In the genomic region with DNA sequence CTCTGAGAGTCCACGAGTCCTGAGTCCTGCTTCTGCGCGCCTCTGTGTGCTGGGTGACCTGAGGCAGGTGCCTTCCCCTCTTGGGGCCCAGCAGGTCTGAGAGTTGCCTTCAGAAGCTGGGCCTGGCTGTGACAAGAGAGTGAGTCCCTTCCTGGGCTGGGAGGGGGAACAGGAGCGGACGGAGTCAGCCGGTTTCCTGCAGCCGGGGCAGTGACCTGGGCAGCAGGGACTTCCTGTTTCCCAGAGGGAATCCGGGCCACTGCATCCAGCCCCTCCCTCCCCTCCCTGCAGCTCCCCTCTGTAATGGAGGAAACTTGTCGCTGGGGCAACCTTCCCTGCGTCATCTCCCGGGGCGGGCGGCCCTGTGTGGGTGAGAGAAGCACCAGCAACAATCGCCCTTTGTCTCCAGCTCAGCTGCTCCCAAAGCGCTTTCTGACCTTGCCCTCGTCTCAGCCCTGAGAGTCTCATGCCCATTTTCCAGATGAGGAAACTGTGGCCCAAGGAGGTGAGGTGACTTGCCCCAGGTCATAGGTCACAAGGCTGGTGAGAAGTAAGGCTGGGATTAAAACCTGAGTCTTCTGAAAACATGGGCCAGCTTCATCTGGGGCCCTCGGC, we compare ENCODE assay signal across 10 cellular contexts.
DNase-seq lines count a peak whose midpoint lies in the region; ATAC-seq and TF ChIP-seq lines count a peak whose summit lies in the region.
"Had no signal": no experiment of that assay in that cellular context is flagged by ENCODE, and none has a peak within 500 bp of the region (broad histone marks: within the 10 kb centered on the region; RNA-seq: fewer than 3 reads in every experiment).

No MANE protein-coding gene starts in this region.

- H3K9me3 ChIP-seq in adrenal gland (replicated peaks in 1 of 3) (no peaks in the 10 kb centered on the region), right cardiac atrium (ENCODE audit: control insufficient read depth, low read length) (no peaks in the 10 kb centered on the region), psoas muscle (no peaks in the 10 kb centered on the region)
- H3K9me3 ChIP-seq: thoracic aorta had no signal

- peak; percentile 8 for DNase-seq in G401 (ENCODE audit: low spot score)
- DNase-seq in adrenal gland, result peak; percentile 75 to 97 (median 89)
- peak; percentile 94 to 95 (median 94) for DNase-seq in right cardiac atrium
- DNase-seq in psoas muscle, result peak; percentile 75 to 82
- no peak for DNase-seq in central memory CD4-positive, alpha-beta T cell
- DNase-seq in HFFc6, result no peak
- no peak for DNase-seq in NK-92 (lab: John Stamatoyannopoulos, UW; ENCODE audit: unreplicated experiment)

- H3K4me3 ChIP-seq in adrenal gland (no peak overlapping the region), right cardiac atrium (ENCODE audit: low read length) (no peak overlapping the region), psoas muscle (no peak overlapping the region)
- H3K4me3 ChIP-seq: thoracic aorta had no signal

- in situ Hi-C loops in G401 (cut with HindIII; ENCODE audit: low sequenced_read_pairs), result no loop called here

- TF ChIP-seq POLR2A in adrenal gland (IDR thresholded peaks at IDR 0.05), result peak in 1 of 2 donors; percentile 34

- no peaks in the 10 kb centered on the region for H3K36me3 ChIP-seq in adrenal gland (replicated peaks in 1 of 2)
- H3K36me3 ChIP-seq in psoas muscle (ENCODE audit: insufficient read depth in 1 of 2, low read depth in 1 of 2), result no peaks in the 10 kb centered on the region
- H3K36me3 ChIP-seq: thoracic aorta had no signal

- no peak overlapping the region for H3K27ac Mint-ChIP-seq in HFFc6

- TF ChIP-seq CTCF in adrenal gland (IDR thresholded peaks at IDR 0.05) (no peak), psoas muscle (IDR thresholded peaks at IDR 0.05) (no peak), HFFc6 (IDR thresholded peaks at IDR 0.05) (no peak)

- H3K4me1 ChIP-seq in adrenal gland (replicated peaks in 1 of 2) (peaks cover 0 to 10% of the 10 kb centered on the region in 2 donors), right cardiac atrium (ENCODE audit: control insufficient read depth, insufficient read depth, low read length) (peaks cover 5% of the 10 kb centered on the region), psoas muscle (no peaks in the 10 kb centered on the region)

- no peaks in the 10 kb centered on the region for H3K27me3 ChIP-seq in adrenal gland
- no peaks in the 10 kb centered on the region for H3K27me3 ChIP-seq in right cardiac atrium (ENCODE audit: control insufficient read depth, insufficient read depth)
- peaks cover 0 to 21% (median 3%) of the 10 kb centered on the region in 3 donors for H3K27me3 ChIP-seq in psoas muscle (ENCODE audit: insufficient read depth in 3 of 3, low read length in 2 of 3)

- H3K4me3 Mint-ChIP-seq in HFFc6, result no peak overlapping the region

- H3K27me3 Mint-ChIP-seq in HFFc6 (ENCODE audit: insufficient read depth), result peaks cover 38% of the 10 kb centered on the region

- H3K27ac ChIP-seq in adrenal gland (peak overlapping the region in 3 of 5 donors; percentile 6 to 72 (median 68)), right cardiac atrium (ENCODE audit: low read length) (peak overlapping the region; percentile 65), psoas muscle (peak overlapping the region; percentile 71)
- H3K27ac ChIP-seq: HL-60, thoracic aorta had no signal

- 15 to 100% (median 43%) methylated on average over 1 to 17 of the region's 17 CpGs for WGBS in adrenal gland, 4 donors
- 33% methylated on average over 17 of the region's 17 CpGs for WGBS in right cardiac atrium
- 31 to 36% (median 33%) methylated on average over 15 to 17 of the region's 17 CpGs for WGBS in psoas muscle, 3 donors

- peaks cover 11% of the 10 kb centered on the region for H3K4me1 Mint-ChIP-seq in HFFc6 (ENCODE audit: low read depth)

- no peaks in the 10 kb centered on the region for H3K36me3 Mint-ChIP-seq in HFFc6 (ENCODE audit: low read depth)

- intact Hi-C loops in adrenal gland (cut with DNase I), result no loop called here
- intact Hi-C loops in right cardiac atrium (cut with DNase I), result loop anchor here in 1 of 4 donors (5.0 kb wide), 1 partner anchor 55 kb away; no protein-coding TSS in a partner anchor
- intact Hi-C loops in psoas muscle (cut with DNase I), result no loop called here

- H3K9me3 Mint-ChIP-seq in HFFc6, result no peaks in the 10 kb centered on the region

- ATAC-seq in right cardiac atrium (peak; percentile 89 to 95), psoas muscle (peak; percentile 40 to 73 (median 58)), HG03025 (IDR thresholded peaks at IDR 0.05; ENCODE audit: low FRiP score, unreplicated experiment) (no peak)

Comparison
In these comparisons a context has a peak if more than half of its experiments do, and no peak if none do; other contexts are left out.
1. DNase-seq: peak in G401 (single experiment), adrenal gland (7 of 7), right cardiac atrium (3 of 3) and psoas muscle (2 of 2); none in central memory CD4-positive, alpha-beta T cell (single experiment), HFFc6 (single experiment) and NK-92 (single experiment).
2. Peak in every context shown above with its lines, with median percentiles within 50 percentile points of each other: H3K27ac ChIP-seq.